ENCODE assay signal across 8 cellular contexts in the genomic region with DNA sequence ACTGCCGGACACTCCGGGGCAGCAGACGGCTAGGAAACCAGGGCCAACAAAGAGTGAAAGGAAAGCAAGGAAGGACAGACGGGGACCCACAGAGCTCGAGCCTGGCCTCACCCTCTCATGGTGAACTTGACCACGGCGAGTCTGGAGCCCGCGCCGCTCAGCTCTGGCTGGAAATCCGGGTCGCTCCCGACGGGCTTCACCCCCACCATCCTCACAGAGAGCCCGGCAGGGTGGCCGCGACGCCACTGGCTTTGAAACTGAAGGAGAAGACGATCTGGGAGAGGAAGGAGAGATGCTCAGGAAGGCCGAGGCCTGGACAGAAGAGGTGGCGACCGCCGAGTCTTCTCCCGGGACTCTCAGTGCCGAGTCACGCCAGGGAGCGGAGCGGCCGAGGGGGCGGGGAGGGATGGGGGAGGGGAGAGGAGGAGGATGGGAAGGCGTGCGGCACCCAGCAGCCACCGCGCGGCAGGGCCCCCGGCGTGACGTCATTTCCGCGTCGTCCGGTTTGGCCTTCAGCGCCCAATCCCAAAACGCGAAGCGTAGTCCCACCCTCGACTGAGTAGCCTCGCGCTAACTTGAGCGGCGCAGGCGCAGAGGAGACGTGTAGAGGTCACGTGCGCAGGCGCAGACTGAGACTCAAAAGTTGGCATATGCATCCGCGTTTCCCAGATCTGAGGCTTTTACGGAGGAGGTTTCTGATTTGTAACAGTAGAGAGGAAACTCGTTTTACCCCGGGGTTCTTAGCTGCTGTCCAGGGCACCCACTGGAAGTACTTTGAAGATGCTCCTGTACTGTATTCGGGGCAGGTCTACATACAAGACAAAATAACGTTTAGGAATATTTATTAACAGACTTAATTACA. TPM values are rescaled to one million over a fixed set of nuclear protein-coding genes. Genes with fewer than 3 reads are reported as not detected.
DNase-seq lines count a peak whose midpoint lies in the region; ATAC-seq and TF ChIP-seq lines count a peak whose summit lies in the region.

TSS of gene TXNL1 (minus strand) at position 361 of the 862 bp plus-strand sequence. CDS start at position 209, 152 bp downstream.

- TF ChIP-seq EP300 in tibial nerve (IDR thresholded peaks at IDR 0.05), result peak; percentile 93 to 96

- peaks cover 37% of the 10 kb centered on the region for H3K79me2 ChIP-seq in parathyroid adenoma

- H3K4me3 ChIP-seq in GM12875 (ENCODE audit: low read depth, low read length) (peak within 1 kb of the TSS; percentile 77), adipocyte (ENCODE audit: low read length) (peak within 1 kb of the TSS; percentile 96), cardiac muscle cell (peak within 1 kb of the TSS; percentile 76), parathyroid adenoma (ENCODE audit: low read depth, low read length) (peak within 1 kb of the TSS; percentile 97), tibial nerve (peak within 1 kb of the TSS; percentile 80 to 98 (median 96))

- no peak for TF ChIP-seq CTCF in GM12875 (IDR thresholded peaks at IDR 0.05; ENCODE audit: borderline replicate concordance, insufficient read depth, low read depth, low read length)
- no peak for TF ChIP-seq CTCF in cardiac muscle cell (IDR thresholded peaks at IDR 0.05; ENCODE audit: low read depth, low read length)
- TF ChIP-seq CTCF in parathyroid adenoma (IDR thresholded peaks at IDR 0.05), result no peak
- TF ChIP-seq CTCF in tibial nerve (IDR thresholded peaks at IDR 0.05), result peak in 1 of 5 experiments; percentile 23

- peak within 1 kb of the TSS; percentile 59 for H3K4me2 ChIP-seq in parathyroid adenoma (ENCODE audit: low read length)

- H2AFZ ChIP-seq in parathyroid adenoma, result peak within 1 kb of the TSS; percentile 99

- H3K27me3 ChIP-seq in adipocyte (replicated peaks; ENCODE audit: control insufficient read depth, insufficient read depth, low read length) (no peaks in the 10 kb centered on the region), cardiac muscle cell (no peaks in the 10 kb centered on the region), parathyroid adenoma (ENCODE audit: control insufficient read depth, insufficient read depth, low read length) (no peaks in the 10 kb centered on the region), tibial nerve (no peaks in the 10 kb centered on the region)

- peak; percentile 42 to 78 for TF ChIP-seq POLR2A in tibial nerve (IDR thresholded peaks at IDR 0.05)

- peak within 1 kb of the TSS; percentile 97 for H3K27ac ChIP-seq in cardiac muscle cell
- peak within 1 kb of the TSS; percentile 91 for H3K27ac ChIP-seq in parathyroid adenoma
- peak within 1 kb of the TSS; percentile 93 to 99 (median 98) for H3K27ac ChIP-seq in tibial nerve

- DNase-seq in NCI-H1436 (lab: John Stamatoyannopoulos, UW) (peak; percentile 99), T follicular helper cell (ENCODE audit: low read depth) (peak; percentile 99), adipocyte (ENCODE audit: low read depth) (peak; percentile 100), cardiac muscle cell (ENCODE audit: low read depth in 1 of 2, low spot score in 1 of 2) (peak; percentile 99), tibial nerve (ENCODE audit: low spot score in 2 of 2) (peak; percentile 96 to 98)

- H3K36me3 ChIP-seq in adipocyte (ENCODE audit: control insufficient read depth, insufficient read depth, low read length, severe bottlenecking) (peaks cover 5% of the 10 kb centered on the region), cardiac muscle cell (no peaks in the 10 kb centered on the region), parathyroid adenoma (ENCODE audit: control insufficient read depth, insufficient read depth, low read length) (no peaks in the 10 kb centered on the region), tibial nerve (peaks cover 0 to 3% (median 0%) of the 10 kb centered on the region in 3 donors)

- H3K9me3 ChIP-seq in adipocyte (ENCODE audit: control insufficient read depth, low read length), result no peaks in the 10 kb centered on the region
- H3K9me3 ChIP-seq in cardiac muscle cell (ENCODE audit: low read depth), result no peaks in the 10 kb centered on the region
- no peaks in the 10 kb centered on the region for H3K9me3 ChIP-seq in parathyroid adenoma (ENCODE audit: control insufficient read depth, low read length)
- no peaks in the 10 kb centered on the region for H3K9me3 ChIP-seq in tibial nerve

- ATAC-seq in HG02798 (IDR thresholded peaks at IDR 0.05; ENCODE audit: poor library complexity, unreplicated experiment), result peak; percentile 98

- H3K9ac ChIP-seq in adipocyte (ENCODE audit: low read length), result peak within 1 kb of the TSS; percentile 99
- H3K9ac ChIP-seq in parathyroid adenoma, result peak within 1 kb of the TSS; percentile 95

- H3K4me1 ChIP-seq in adipocyte (ENCODE audit: control insufficient read depth, insufficient read depth, low read length) (peaks cover 24% of the 10 kb centered on the region), cardiac muscle cell (ENCODE audit: low read depth) (peaks cover 8% of the 10 kb centered on the region), parathyroid adenoma (peaks cover 4% of the 10 kb centered on the region), tibial nerve (peaks cover 0 to 36% (median 21%) of the 10 kb centered on the region in 4 donors)

- 0 to 1% methylated on average over 59 to 61 of the region's 63 CpGs for WGBS in tibial nerve, 2 donors

RNA-seq across cellular contexts. Expression of gene TXNL1, which starts in this region (rescaled TPM):
- total RNA-seq in cardiac muscle cell (45.3 and 51.0 TPM in 2 replicates), tibial nerve (10 to 100 TPM; 18.0 to 38.2 (median 20.3) TPM)
- polyA plus RNA-seq in cardiac muscle cell, result 76.7 and 77.4 TPM in 2 replicates

Comparison
In these comparisons a context has a peak if more than half of its experiments do, and no peak if none do; other contexts are left out.
1. Peak in every context shown above with its lines: DNase-seq, ATAC-seq, H3K4me3 ChIP-seq and H3K27ac ChIP-seq.